Comparison of ENCODE assay signal across 9 cellular contexts in genomic region chr17:4232168-4232813, GRCh38. TPM values are rescaled to one million over a fixed set of nuclear protein-coding genes. Genes with fewer than 3 reads are reported as not detected.
DNase-seq lines count a peak whose midpoint lies in the region; ATAC-seq and TF ChIP-seq lines count a peak whose summit lies in the region.
"Had no signal": no experiment of that assay in that cellular context is flagged by ENCODE, and none has a peak within 500 bp of the region (broad histone marks: within the 10 kb centered on the region; RNA-seq: fewer than 3 reads in every experiment).

No MANE protein-coding gene starts in this region.

- peaks cover 19% of the 10 kb centered on the region for H3K36me3 Mint-ChIP-seq in osteocyte (ENCODE audit: unreplicated experiment)

- peaks cover 51% of the 10 kb centered on the region for H3K4me1 Mint-ChIP-seq in osteocyte (ENCODE audit: unreplicated experiment)

- H3K36me3 ChIP-seq in DND-41 (ENCODE audit: insufficient read depth, low read length), result peaks cover 76% of the 10 kb centered on the region
- H3K36me3 ChIP-seq in breast epithelium, result no peaks in the 10 kb centered on the region

- H3K27ac ChIP-seq in DND-41 (ENCODE audit: low read length) (no peak overlapping the region), breast epithelium (peak overlapping the region; percentile 76 to 83)
- H3K27ac ChIP-seq: VCaP had no signal

- TF ChIP-seq CTCF in DND-41 (IDR thresholded peaks at IDR 0.05; ENCODE audit: borderline replicate concordance, extremely low read depth, low read length, poor library complexity, severe bottlenecking), result no peak
- TF ChIP-seq CTCF in breast epithelium (IDR thresholded peaks at IDR 0.05), result no peak
- no peak for TF ChIP-seq CTCF in osteocyte (IDR thresholded peaks at IDR 0.05)

- no peak overlapping the region for H3K9ac ChIP-seq in DND-41 (ENCODE audit: low read depth, low read length)

- H3K27ac Mint-ChIP-seq in osteocyte (ENCODE audit: unreplicated experiment), result peak overlapping the region; percentile 82

- ATAC-seq in DND-41 (ENCODE audit: insufficient read depth, low read depth) (peak; percentile 49; the same call in 2 of the 3 replicates), HG02571 (IDR thresholded peaks at IDR 0.05; ENCODE audit: unreplicated experiment) (no peak)

- TF ChIP-seq POLR2A in breast epithelium (IDR thresholded peaks at IDR 0.05), result no peak

- H3K27me3 ChIP-seq in DND-41 (ENCODE audit: insufficient read depth, low read length, poor library complexity) (no peaks in the 10 kb centered on the region), breast epithelium (no peaks in the 10 kb centered on the region)

- H3K4me1 ChIP-seq in DND-41 (ENCODE audit: insufficient read depth, low read length) (no peaks in the 10 kb centered on the region), breast epithelium (peaks cover 8 to 9% of the 10 kb centered on the region in 2 donors)

- intact Hi-C loops in breast epithelium (cut with DNase I; ENCODE audit: low total_unique reads), result no loop called here

- H3K9me3 Mint-ChIP-seq in osteocyte (ENCODE audit: unreplicated experiment), result no peaks in the 10 kb centered on the region

- no peaks in the 10 kb centered on the region; the same call in none of the 2 replicates for H3K79me2 ChIP-seq in DND-41 (ENCODE audit: insufficient read depth, low read length)

- H2AFZ ChIP-seq in DND-41 (ENCODE audit: low read depth, low read length), result no peak overlapping the region

- no peak overlapping the region for H3K4me2 ChIP-seq in DND-41 (ENCODE audit: insufficient read depth, low read length)

- H3K27me3 Mint-ChIP-seq in osteocyte (ENCODE audit: unreplicated experiment), result no peaks in the 10 kb centered on the region

- H3K4me3 ChIP-seq in DND-41 (ENCODE audit: low read depth in 1 of 2, low read length in 2 of 2) (no peak overlapping the region), breast epithelium (no peak overlapping the region)

- H4K20me1 ChIP-seq in DND-41 (ENCODE audit: insufficient read depth, low read length), result no peaks in the 10 kb centered on the region

- no peak overlapping the region for H3K4me3 Mint-ChIP-seq in osteocyte (ENCODE audit: unreplicated experiment)

- H3K9me3 ChIP-seq in DND-41 (ENCODE audit: insufficient read depth, low read length, severe bottlenecking), result no peaks in the 10 kb centered on the region
- no peaks in the 10 kb centered on the region for H3K9me3 ChIP-seq in breast epithelium

- no peak for DNase-seq in DND-41
- peak; percentile 15 for DNase-seq in NCI-H1105 (lab: John Stamatoyannopoulos, UW)
- no peak for DNase-seq in breast epithelium (ENCODE audit: low spot score in 2 of 2)
- DNase-seq in osteocyte (ENCODE audit: extremely low spot score, unreplicated experiment), result no peak
- DNase-seq in NCI-H526 (lab: John Stamatoyannopoulos, UW), result no peak
- DNase-seq in hypothalamus (lab: John Stamatoyannopoulos, UW), result no peak
- DNase-seq in GM19240 (ENCODE audit: insufficient read length, low spot score), result no peak

RNA-seq across cellular contexts. Expression of gene ANKFY1, which starts 31.5 kb away (rescaled TPM):
- total RNA-seq in breast epithelium, result 10 to 100 TPM; 36.3 to 44.2 (median 42.1) TPM
- total RNA-seq in osteocyte, result 61.2 and 65.9 TPM in 2 replicates
